Comparison of ENCODE assay signal across 10 cellular contexts in genomic region chr20:45061244-45061643, GRCh38. TPM values are rescaled to one million over a fixed set of nuclear protein-coding genes. Genes with fewer than 3 reads are reported as not detected.
DNase-seq lines count a peak whose midpoint lies in the region; ATAC-seq and TF ChIP-seq lines count a peak whose summit lies in the region.
"Had no signal": no experiment of that assay in that cellular context is flagged by ENCODE, and none has a peak within 500 bp of the region (broad histone marks: within the 10 kb centered on the region; RNA-seq: fewer than 3 reads in every experiment).

No MANE protein-coding gene starts in this region.

- no peak overlapping the region for H3K27ac Mint-ChIP-seq in endothelial cell (ENCODE audit: unreplicated experiment)

- H3K4me3 Mint-ChIP-seq in endothelial cell (ENCODE audit: unreplicated experiment) = no peak overlapping the region

- H3K36me3 ChIP-seq in mesenchymal stem cell (ENCODE audit: control insufficient read depth in 1 of 2, insufficient read depth in 2 of 2, low read depth in 1 of 2, low read length in 2 of 2) = peaks cover 5 to 13% of the 10 kb centered on the region in 2 experiments

- H3K27me3 Mint-ChIP-seq in endothelial cell (ENCODE audit: unreplicated experiment) = peaks cover 1% of the 10 kb centered on the region

- no peak overlapping the region for H3K23ac ChIP-seq in mesenchymal stem cell (ENCODE audit: low read length in 2 of 2)

- H4K91ac ChIP-seq in mesenchymal stem cell (ENCODE audit: low read length) = no peak overlapping the region

- H3K4me1 ChIP-seq in mesenchymal stem cell (ENCODE audit: control insufficient read depth, insufficient read depth, low read depth, low read length) = peaks cover 1% of the 10 kb centered on the region

- no peak overlapping the region for H4K8ac ChIP-seq in mesenchymal stem cell (ENCODE audit: low read length)

- H2BK5ac ChIP-seq in mesenchymal stem cell (ENCODE audit: low read depth, low read length, poor library complexity, severe bottlenecking) = no peak overlapping the region

- H3K27me3 ChIP-seq in mesenchymal stem cell (ENCODE audit: control insufficient read depth in 1 of 2, insufficient read depth in 1 of 2, low read length in 2 of 2) = no peaks in the 10 kb centered on the region

- no peaks in the 10 kb centered on the region for H3K9me3 ChIP-seq in mesenchymal stem cell (ENCODE audit: control insufficient read depth, low read length)

- H3K14ac ChIP-seq in mesenchymal stem cell (ENCODE audit: low read length in 2 of 2) = no peak overlapping the region

- no peak overlapping the region for H2AFZ ChIP-seq in mesenchymal stem cell (ENCODE audit: low read depth, low read length)

- no peak overlapping the region for H3K4me3 ChIP-seq in mesenchymal stem cell (ENCODE audit: insufficient read depth in 1 of 2, low read depth in 1 of 2, low read length in 2 of 2)

- no peak overlapping the region for H3K18ac ChIP-seq in mesenchymal stem cell (ENCODE audit: low read depth in 1 of 2, low read length in 2 of 2)

- 10% methylated on average over 2 of the region's 4 CpGs for whole genome bisulfite sequencing in mesenchymal stem cell

- H3K79me1 ChIP-seq in mesenchymal stem cell (replicated peaks; ENCODE audit: low read length, poor library complexity, severe bottlenecking) = peaks cover 7% of the 10 kb centered on the region

- no peak overlapping the region for H3K4me2 ChIP-seq in mesenchymal stem cell (ENCODE audit: low read length, poor library complexity, severe bottlenecking)

- ATAC-seq in GM21360 (IDR thresholded peaks at IDR 0.05; ENCODE audit: unreplicated experiment) = no peak
- ATAC-seq: right cardiac atrium had no signal

- no peak overlapping the region for H2BK15ac ChIP-seq in mesenchymal stem cell (ENCODE audit: low read depth, poor library complexity, severe bottlenecking)

- no peak overlapping the region for H3K9ac ChIP-seq in mesenchymal stem cell (ENCODE audit: low read length)

- no peak overlapping the region for H2BK120ac ChIP-seq in mesenchymal stem cell (ENCODE audit: low read depth, low read length)

- H3K27ac ChIP-seq in mesenchymal stem cell (ENCODE audit: low read length, poor library complexity, severe bottlenecking) = peak overlapping the region; percentile 39

- H3K4me1 Mint-ChIP-seq in endothelial cell (ENCODE audit: unreplicated experiment) = no peaks in the 10 kb centered on the region

- DNase-seq in AG08396 (ENCODE audit: low spot score) (peak; percentile 73), HPDE6-E6E7 (ENCODE audit: extremely low spot score) (peak; percentile 97), astrocyte of the hippocampus (ENCODE audit: low read depth, low spot score) (peak; percentile 86), mesenchymal stem cell (peak; percentile 74), endothelial cell (ENCODE audit: low spot score) (no peak), UCSD-AML1 (lab: John Stamatoyannopoulos, UW; ENCODE audit: unreplicated experiment) (no peak), NCI-H345 (lab: John Stamatoyannopoulos, UW) (no peak)
- DNase-seq: NCI-H2171, right cardiac atrium had no signal

- peaks cover 2% of the 10 kb centered on the region for H3K36me3 Mint-ChIP-seq in endothelial cell (ENCODE audit: low read depth, unreplicated experiment)

- no peak overlapping the region for H2BK12ac ChIP-seq in mesenchymal stem cell (ENCODE audit: low read length in 2 of 2)

- no peak overlapping the region for H2AK5ac ChIP-seq in mesenchymal stem cell (ENCODE audit: low read length, severe bottlenecking)

- no peaks in the 10 kb centered on the region for H3K9me3 Mint-ChIP-seq in endothelial cell (ENCODE audit: unreplicated experiment)

- no peak for TF ChIP-seq CTCF in endothelial cell (IDR thresholded peaks at IDR 0.05; ENCODE audit: unreplicated experiment)

- no peak overlapping the region for H3K4ac ChIP-seq in mesenchymal stem cell (ENCODE audit: low read depth in 1 of 2, low read length in 2 of 2)

RNA-seq across cellular contexts. Expression of gene KCNS1, which starts 39.7 kb away (rescaled TPM):
- polyA plus RNA-seq in mesenchymal stem cell (2013, experiment 1 of 2) = 0.03 TPM
- 0.01 TPM for polyA plus RNA-seq in mesenchymal stem cell (2013, experiment 2 of 2)
- total RNA-seq in endothelial cell (ENCODE audit: unreplicated experiment) = 0.10 TPM

RNA-seq across cellular contexts. Expression of gene WFDC5, which starts 53.7 kb away (rescaled TPM):
- polyA plus RNA-seq in mesenchymal stem cell (2013, experiment 1 of 2) = not detected
- not detected for polyA plus RNA-seq in mesenchymal stem cell (2013, experiment 2 of 2)
- total RNA-seq in endothelial cell (ENCODE audit: unreplicated experiment) = not detected
- total RNA-seq: right cardiac atrium had no signal
- polyA plus RNA-seq: right cardiac atrium had no signal

Comparison
In these comparisons a context has a peak if more than half of its experiments do, and no peak if none do; other contexts are left out.
1. DNase-seq: peak in AG08396 (single experiment), HPDE6-E6E7 (single experiment), astrocyte of the hippocampus (single experiment) and mesenchymal stem cell (single experiment); none in endothelial cell (single experiment), UCSD-AML1 (single experiment) and NCI-H345 (single experiment).